Comparison of ENCODE assay signal across 19 cellular contexts in the genomic region with DNA sequence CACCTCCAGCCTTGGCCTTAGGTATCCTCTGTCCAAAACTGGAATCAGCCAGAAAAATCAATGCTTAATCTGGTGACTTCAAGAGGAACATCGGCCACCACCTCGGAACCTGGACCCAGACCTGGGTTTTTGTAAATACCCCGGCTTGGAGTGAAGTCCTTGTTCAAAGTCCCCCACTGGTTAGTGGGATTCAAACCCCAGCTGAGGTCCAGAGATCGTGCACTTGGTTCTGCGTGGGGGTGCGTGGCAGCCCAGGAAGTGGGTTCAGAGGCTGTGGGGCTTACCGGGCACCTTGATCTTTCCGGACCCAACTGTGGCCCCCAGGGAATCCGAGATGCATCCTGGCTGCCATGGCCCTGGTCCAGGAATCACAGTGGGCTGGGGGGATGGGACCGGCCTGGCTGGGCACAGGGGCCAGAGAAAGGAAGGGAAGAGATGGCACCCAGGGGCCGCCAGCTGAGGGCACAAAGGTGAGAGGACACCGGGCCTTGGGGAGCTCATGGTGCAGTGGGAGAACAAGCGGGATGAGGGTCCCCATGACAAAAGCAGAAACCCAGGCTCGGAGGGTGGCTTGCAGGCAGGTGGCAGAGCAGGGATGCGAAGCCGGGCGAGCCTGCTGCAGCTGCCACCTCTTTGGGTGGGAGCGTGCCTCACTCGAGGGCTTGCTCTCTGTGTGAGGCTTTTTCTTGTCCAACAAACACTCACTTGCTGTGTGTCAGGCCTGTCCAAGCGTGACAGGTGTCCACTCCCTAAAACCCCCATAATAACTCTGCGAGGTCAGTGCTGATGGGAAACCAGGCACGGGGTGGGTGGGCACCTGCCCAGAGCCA. TPM values are rescaled to one million over a fixed set of nuclear protein-coding genes. Genes with fewer than 3 reads are reported as not detected.
DNase-seq lines count a peak whose midpoint lies in the region; ATAC-seq, FAIRE-seq and TF ChIP-seq lines count a peak whose summit lies in the region.
"Had no signal": no experiment of that assay in that cellular context is flagged by ENCODE, and none has a peak within 500 bp of the region (broad histone marks: within the 10 kb centered on the region; RNA-seq: fewer than 3 reads in every experiment).

No MANE protein-coding gene starts in this region.

- DNase-seq in Karpas-422 = no peak
- DNase-seq in kidney = peak; percentile 66
- DNase-seq in HuH-7 (ENCODE audit: low spot score) = no peak
- DNase-seq in right cardiac atrium = no peak
- DNase-seq in EL = no peak
- no peak for DNase-seq in NCI-H1930 (lab: John Stamatoyannopoulos, UW)
- DNase-seq: CD4-positive, alpha-beta memory T cell; GF-D8; IMR-90; Kasumi-1; NCI-H2029; NCI-H2227 treated with DMSO at 0.1 percent for 48 hours; T-helper 2 cell had no signal

- peaks cover 0 to 22% (median 0%) of the 10 kb centered on the region in 11 experiments; a peak in 4 of 22 replicates for H4K20me1 ChIP-seq in BLaER1 treated with 17β-estradiol and CSF1 and Interleukin-3, amounts not matched to agents 10 nM and 100 nM
- H4K20me1 ChIP-seq in Karpas-422 (ENCODE audit: insufficient read depth, low read depth, low read length) = no peaks in the 10 kb centered on the region; the same call in 1 of the 2 replicates

- no peak for TF ChIP-seq CTCF in kidney (IDR thresholded peaks at IDR 0.05; ENCODE audit: borderline replicate concordance, extremely low read depth, insufficient read depth)

- no peak for FAIRE-seq in kidney (lab: Jason Lieb, UNC)
- FAIRE-seq: GM12892 had no signal

- intact Hi-C loops in kidney (cut with DNase I) (no loop called here), right cardiac atrium (cut with DNase I) (loop anchor here in 2 of 4 donors (2.0 to 10.0 kb wide), 3 partner anchors 78 to 218 kb away; no protein-coding TSS in a partner anchor)

- no peak overlapping the region for H3K4me3 ChIP-seq in BLaER1 treated with 17β-estradiol and CSF1 and Interleukin-3, amounts not matched to agents 10 nM and 100 nM
- H3K4me3 ChIP-seq in Karpas-422 (ENCODE audit: low read length) (no peak overlapping the region), kidney (ENCODE audit: low read length in 2 of 2) (no peak overlapping the region), mucosa of rectum (ENCODE audit: low read length in 2 of 2) (no peak overlapping the region), right cardiac atrium (ENCODE audit: low read length) (no peak overlapping the region)
- H3K4me3 ChIP-seq: SJSA1 had no signal

- H3K9ac ChIP-seq in BLaER1 treated with 17β-estradiol and CSF1 and Interleukin-3, amounts not matched to agents 10 nM and 100 nM = 0 out of 22 replicates have a peak overlapping the region, but pooled peaks of 1 of the 11 experiments have one; percentile 33
- H3K9ac ChIP-seq in Karpas-422 (ENCODE audit: low read length) (no peak overlapping the region), kidney (ENCODE audit: low read length in 2 of 2) (peak overlapping the region in 1 of 2 donors; percentile 51), mucosa of rectum (ENCODE audit: low read depth in 1 of 2, low read length in 2 of 2) (peak overlapping the region; percentile 14 to 16)

- H2AFZ ChIP-seq in Karpas-422 (ENCODE audit: low read length) = no peak overlapping the region

- peak overlapping the region in 8 of 11 experiments; percentile 24 to 58 (median 48); a peak in 15 of 22 replicates for H3K4me2 ChIP-seq in BLaER1 treated with 17β-estradiol and CSF1 and Interleukin-3, amounts not matched to agents 10 nM and 100 nM
- H3K4me2 ChIP-seq in Karpas-422 (ENCODE audit: low read depth, low read length, poor library complexity, severe bottlenecking) = peak overlapping the region; percentile 58

- 83% methylated on average over 22 of the region's 22 CpGs for WGBS in right cardiac atrium

- H3K79me2 ChIP-seq in Karpas-422 (ENCODE audit: low read length) = no peaks in the 10 kb centered on the region

- H3K9me2 ChIP-seq in Karpas-422 (replicated peaks; ENCODE audit: insufficient read depth, low read length) = no peaks in the 10 kb centered on the region

- no peak for ATAC-seq in right cardiac atrium

- peaks cover 5 to 39% (median 34%) of the 10 kb centered on the region in 10 experiments; a peak in 17 of 20 replicates for H3K4me1 ChIP-seq in BLaER1 treated with 17β-estradiol and CSF1 and Interleukin-3, amounts not matched to agents 10 nM and 100 nM
- H3K4me1 ChIP-seq in Karpas-422 (ENCODE audit: low read length) = peaks cover 23% of the 10 kb centered on the region
- peaks cover 26 to 34% of the 10 kb centered on the region in 2 donors for H3K4me1 ChIP-seq in kidney (ENCODE audit: control insufficient read depth in 1 of 2, insufficient read depth in 1 of 2, low read depth in 1 of 2, low read length in 2 of 2)
- H3K4me1 ChIP-seq in mucosa of rectum (ENCODE audit: control insufficient read depth in 2 of 2, insufficient read depth in 2 of 2, low read length in 2 of 2) = peaks cover 38 to 42% of the 10 kb centered on the region in 2 donors
- no peaks in the 10 kb centered on the region for H3K4me1 ChIP-seq in right cardiac atrium (ENCODE audit: control insufficient read depth, insufficient read depth, low read length)

- H3K27ac ChIP-seq in BLaER1 treated with 17β-estradiol and CSF1 and Interleukin-3, amounts not matched to agents 10 nM and 100 nM = no peak overlapping the region
- no peak overlapping the region for H3K27ac ChIP-seq in Karpas-422 (ENCODE audit: low read length)
- H3K27ac ChIP-seq in kidney (ENCODE audit: low read depth in 2 of 2, low read length in 2 of 2) = peak overlapping the region; percentile 91 to 96
- H3K27ac ChIP-seq in mucosa of rectum (ENCODE audit: low read depth in 2 of 2, low read length in 2 of 2) = peak overlapping the region; percentile 4 to 16
- no peak overlapping the region for H3K27ac ChIP-seq in right cardiac atrium (ENCODE audit: low read length)
- H3K27ac ChIP-seq: SJSA1 had no signal

- no peaks in the 10 kb centered on the region; a peak in 1 of 22 replicates for H3K36me3 ChIP-seq in BLaER1 treated with 17β-estradiol and CSF1 and Interleukin-3, amounts not matched to agents 10 nM and 100 nM
- H3K36me3 ChIP-seq in Karpas-422 (ENCODE audit: insufficient read depth, low read length) (no peaks in the 10 kb centered on the region), kidney (ENCODE audit: control insufficient read depth in 1 of 2, insufficient read depth in 2 of 2, low read length in 2 of 2) (no peaks in the 10 kb centered on the region), mucosa of rectum (ENCODE audit: control insufficient read depth in 2 of 2, insufficient read depth in 2 of 2, low read length in 2 of 2) (no peaks in the 10 kb centered on the region)
- H3K36me3 ChIP-seq: SJSA1 had no signal

- peaks cover 4 to 7% (median 6%) of the 10 kb centered on the region in 11 experiments; a peak in 18 of 22 replicates for H3K9me3 ChIP-seq in BLaER1 treated with 17β-estradiol and CSF1 and Interleukin-3, amounts not matched to agents 10 nM and 100 nM (replicated peaks in 1 of 11)
- H3K9me3 ChIP-seq in Karpas-422 (ENCODE audit: low read length) (no peaks in the 10 kb centered on the region), kidney (ENCODE audit: control insufficient read depth in 1 of 2, low read length in 2 of 2) (peaks cover 0 to 3% of the 10 kb centered on the region in 2 donors), mucosa of rectum (ENCODE audit: control insufficient read depth in 2 of 2, low read length in 2 of 2) (no peaks in the 10 kb centered on the region), right cardiac atrium (ENCODE audit: control insufficient read depth, low read length) (no peaks in the 10 kb centered on the region)
- H3K9me3 ChIP-seq: SJSA1 had no signal

- H3K27me3 ChIP-seq in BLaER1 treated with 17β-estradiol and CSF1 and Interleukin-3, amounts not matched to agents 10 nM and 100 nM = no peaks in the 10 kb centered on the region
- H3K27me3 ChIP-seq in Karpas-422 (ENCODE audit: low read length) = no peaks in the 10 kb centered on the region
- H3K27me3 ChIP-seq in mucosa of rectum (ENCODE audit: control insufficient read depth in 2 of 2, insufficient read depth in 2 of 2, low read length in 2 of 2) = no peaks in the 10 kb centered on the region
- no peaks in the 10 kb centered on the region for H3K27me3 ChIP-seq in right cardiac atrium (ENCODE audit: control insufficient read depth, insufficient read depth)
- H3K27me3 ChIP-seq: SJSA1 had no signal

RNA-seq across cellular contexts. Expression of a gene that starts 27.7 kb away (rescaled TPM):
- 2.9 and 7.6 TPM in 2 replicates for total RNA-seq in Karpas-422 (2014; rRNA removed; shearing (Covaris generic); ENCODE audit: low replicate concordance)
- 3.7 TPM for total RNA-seq in kidney
- not detected for polyA plus RNA-seq in kidney (ENCODE audit: insufficient read depth, low read depth, low replicate concordance)
- total RNA-seq in right cardiac atrium = under 1 TPM in 2 of 4 donors, not detected in 2; 0.23 to 0.38 TPM
- 0.16 TPM for polyA plus RNA-seq in right cardiac atrium
- total RNA-seq: H4, IMR-90, RPMI7951, SJSA1 had no signal
- polyA plus RNA-seq: IMR-90 had no signal

RNA-seq across cellular contexts. Expression of a gene that starts 31.6 kb away (rescaled TPM):
- total RNA-seq in Karpas-422 (2014; rRNA removed; shearing (Covaris generic); ENCODE audit: low replicate concordance) = 1.2 and 2.5 TPM in 2 replicates
- total RNA-seq in kidney = 29.7 TPM
- 551 TPM for polyA plus RNA-seq in kidney (ENCODE audit: insufficient read depth, low read depth, low replicate concordance)
- total RNA-seq in right cardiac atrium = 1 to 10 TPM in 1 of 4 donors, under 1 TPM in 3; 0.25 to 4.1 (median 0.61) TPM
- polyA plus RNA-seq in right cardiac atrium = 1.0 TPM
- total RNA-seq: CD4-positive, alpha-beta memory T cell; IMR-90; RPMI7951; SJSA1 had no signal
- polyA plus RNA-seq: CD4-positive, alpha-beta memory T cell; IMR-90 had no signal

Comparison
In these comparisons a context has a peak if more than half of its experiments do, and no peak if none do; other contexts are left out.
1. H3K27ac ChIP-seq: peak in kidney (2 of 2) and mucosa of rectum (2 of 2); none in BLaER1 treated with 17β-estradiol and CSF1 and Interleukin-3, amounts not matched to agents 10 nM and 100 nM (0 of 11), Karpas-422 (single experiment) and right cardiac atrium (single experiment).